ENCODE assay signal across 18 cellular contexts in genomic region chr3:46500631-46501377, GRCh38. TPM values are rescaled to one million over a fixed set of nuclear protein-coding genes. Genes with fewer than 3 reads are reported as not detected.
DNase-seq lines count a peak whose midpoint lies in the region; ATAC-seq and TF ChIP-seq lines count a peak whose summit lies in the region.
"Had no signal": no experiment of that assay in that cellular context is flagged by ENCODE, and none has a peak within 500 bp of the region (broad histone marks: within the 10 kb centered on the region; RNA-seq: fewer than 3 reads in every experiment).

No MANE protein-coding gene starts in this region.

- POLR2A ChIA-PET in MCF 10A (lab: Yijun Ruan, JAX), result no interaction called here
- POLR2A ChIA-PET in OCI-LY7 (lab: Charles Lee), result interaction anchor here (0.5 to 7.8 kb wide), 9 partner anchors 12 to 1778 kb away, joined by 3 to 70 read pairs (median 4); partner anchors contain the start of genes KIF9 and KLHL18

- ATAC-seq in HG03521 (IDR thresholded peaks at IDR 0.05; ENCODE audit: unreplicated experiment), result no peak
- ATAC-seq: activated CD4-positive, CD25-positive, alpha-beta regulatory T cell treated with anti-CD3 and anti-CD28 coated beads, Interleukin-2, amount 50 U/mL, for 24 hours; left colon had no signal

- H3K79me2 ChIP-seq in mammary epithelial cell (ENCODE audit: insufficient read depth, low read length) (no peaks in the 10 kb centered on the region), OCI-LY7 (ENCODE audit: insufficient read depth, low read depth, low read length) (no peaks in the 10 kb centered on the region)

- H4K20me1 ChIP-seq in mammary epithelial cell (ENCODE audit: insufficient read depth, low read length) (no peaks in the 10 kb centered on the region), OCI-LY7 (ENCODE audit: insufficient read depth, low read length) (no peaks in the 10 kb centered on the region)

- 59% methylated on average over 3 of the region's 3 CpGs for WGBS in mammary epithelial cell (ENCODE audit: low coverage, missing lambda C conversion rate)

- TF ChIP-seq CTCF in mammary epithelial cell (conservative IDR thresholded peaks at IDR 0.05 in 1 of 2, IDR thresholded peaks at IDR 0.05 in 1 of 2; ENCODE audit: extremely low read depth in 1 of 2, insufficient read depth in 1 of 2, low read depth in 1 of 2, low read length in 2 of 2), result no peak
- TF ChIP-seq CTCF in MCF 10A (IDR thresholded peaks at IDR 0.05; ENCODE audit: unreplicated experiment), result no peak
- no peak for TF ChIP-seq CTCF in OCI-LY7 (conservative IDR thresholded peaks at IDR 0.05; ENCODE audit: low read length)

- no peaks in the 10 kb centered on the region for H3K27me3 Mint-ChIP-seq in MCF 10A (ENCODE audit: insufficient read depth, unreplicated experiment)
- H3K27me3 Mint-ChIP-seq: central memory CD8-positive, alpha-beta T cell had no signal

- in situ Hi-C loops in mammary epithelial cell (cut with MboI; ENCODE audit: low sequenced_read_pairs in 2 of 2), result no loop called here

- dilution Hi-C loops in mammary epithelial cell (cut with HindIII; ENCODE audit: low sequenced_read_pairs), result loop anchor here (5.0 kb wide), 1 partner anchor 71 kb away; no protein-coding TSS in a partner anchor

- H3K9me2 ChIP-seq in OCI-LY7 (ENCODE audit: insufficient read depth, low read length), result no peaks in the 10 kb centered on the region
- H3K9me2 ChIP-seq: SK-N-SH had no signal

- H3K36me3 ChIP-seq in mammary epithelial cell (ENCODE audit: insufficient read depth, low read length) (no peaks in the 10 kb centered on the region), OCI-LY7 (ENCODE audit: insufficient read depth, low read length) (no peaks in the 10 kb centered on the region)
- H3K36me3 ChIP-seq: HAP-1, neutrophil had no signal

- BruUV-seq in mammary epithelial cell (replicated peaks; lab: Mats Ljungman, UMichigan), result no TSS peak
- no TSS peak for BruUV-seq in MCF 10A (replicated peaks; lab: Mats Ljungman, UMichigan)
- no TSS peak for BruUV-seq in OCI-LY7 (replicated peaks; lab: Mats Ljungman, UMichigan)

- H3K4me1 ChIP-seq in mammary epithelial cell (ENCODE audit: insufficient read depth, low read length) (peaks cover 8% of the 10 kb centered on the region), OCI-LY7 (ENCODE audit: insufficient read depth, low read length, poor library complexity, severe bottlenecking) (peaks cover 81% of the 10 kb centered on the region)
- H3K4me1 ChIP-seq: HAP-1 had no signal

- no peak overlapping the region for H3K9ac ChIP-seq in mammary epithelial cell (ENCODE audit: insufficient read depth, low read length)
- H3K9ac ChIP-seq: SK-N-SH had no signal

- CTCF ChIA-PET in mammary epithelial cell (lab: Charles Lee; ENCODE audit: low non-redundant PET), result no interaction called here
- CTCF ChIA-PET in MCF 10A (lab: Yijun Ruan, JAX), result interaction anchor here (7.2 kb wide), 1 partner anchor 12 kb away, joined by 45 read pairs; no protein-coding TSS in a partner anchor
- CTCF ChIA-PET in OCI-LY7 (lab: Charles Lee; ENCODE audit: unreplicated experiment), result no interaction called here

- H3K9me3 Mint-ChIP-seq in MCF 10A (ENCODE audit: unreplicated experiment), result no peaks in the 10 kb centered on the region
- H3K9me3 Mint-ChIP-seq: activated T-helper 2 cell treated with anti-CD3 and anti-CD28 coated beads, Interferon-gamma antibody, Interleukin-2, Interleukin-4, amounts not matched to agents 10 μg/mL and 5 μg/mL and 100 μg/mL, durations not matched to agents 14 hours and 24 hours and 36 hours; central memory CD8-positive, alpha-beta T cell had no signal

- no peak overlapping the region for H3K4me3 Mint-ChIP-seq in MCF 10A (ENCODE audit: unreplicated experiment)
- H3K4me3 Mint-ChIP-seq: central memory CD8-positive, alpha-beta T cell had no signal

- H3K27me3 ChIP-seq in mammary epithelial cell (ENCODE audit: insufficient read depth, low read length), result no peaks in the 10 kb centered on the region
- H3K27me3 ChIP-seq: neutrophil had no signal

- no peaks in the 10 kb centered on the region for H3K9me3 ChIP-seq in mammary epithelial cell (replicated peaks; ENCODE audit: insufficient read depth, low read length)
- H3K9me3 ChIP-seq in OCI-LY7 (ENCODE audit: low read length), result peaks cover 7% of the 10 kb centered on the region
- H3K9me3 ChIP-seq: HAP-1, neutrophil, SK-N-SH had no signal

- peak; percentile 46 for DNase-seq in mammary epithelial cell
- no peak for DNase-seq in MCF 10A (ENCODE audit: unreplicated experiment)
- peak; percentile 33 for DNase-seq in OCI-LY7 (ENCODE audit: low spot score)
- DNase-seq in fibroblast of peridontal ligament (ENCODE audit: extremely low read depth), result peak; percentile 83
- no peak for DNase-seq in COR-L47 (lab: John Stamatoyannopoulos, UW)
- DNase-seq in DMS153 treated with DMSO at 0.1 percent for 48 hours (lab: John Stamatoyannopoulos, UW; ENCODE audit: unreplicated experiment), result no peak
- DNase-seq in posterior cingulate gyrus, result no peak
- DNase-seq: foreskin melanocyte, left colon, NCI-H524 treated with DMSO at 0.1 percent for 48 hours, SK-N-SH had no signal

- intact Hi-C loops in mammary epithelial cell (cut with micrococcal nuclease), result no loop called here
- intact Hi-C loops in MCF 10A (cut with micrococcal nuclease), result no loop called here
- intact Hi-C loops in OCI-LY7 (cut with micrococcal nuclease; ENCODE audit: unreplicated experiment), result loop anchor here (2.0 kb wide), 1 partner anchor 38 kb away; no protein-coding TSS in a partner anchor
- intact Hi-C loops in posterior cingulate gyrus (cut with DNase I), result no loop called here

- H3K4me1 Mint-ChIP-seq in MCF 10A (ENCODE audit: insufficient read depth, unreplicated experiment), result peaks cover 21% of the 10 kb centered on the region

- H3K4me2 ChIP-seq in mammary epithelial cell (ENCODE audit: insufficient read depth, low read depth, low read length), result no peak overlapping the region
- H3K4me2 ChIP-seq in OCI-LY7 (ENCODE audit: low read length), result peak overlapping the region; percentile 65
- H3K4me2 ChIP-seq: SK-N-SH had no signal

- no peaks in the 10 kb centered on the region for H3K36me3 Mint-ChIP-seq in MCF 10A (ENCODE audit: insufficient read depth, unreplicated experiment)

- H3K4me3 ChIP-seq in mammary epithelial cell (replicated peaks in 1 of 3; ENCODE audit: insufficient read depth in 1 of 3, low read depth in 2 of 3, low read length in 3 of 3) (no peak overlapping the region), OCI-LY7 (ENCODE audit: low read depth, low read length, poor library complexity, severe bottlenecking) (no peak overlapping the region)
- H3K4me3 ChIP-seq: HAP-1 had no signal

- H2AFZ ChIP-seq in mammary epithelial cell (ENCODE audit: low read depth, low read length) (no peak overlapping the region), OCI-LY7 (ENCODE audit: low read length) (peak overlapping the region; percentile 83)

- no peak overlapping the region for H3K27ac Mint-ChIP-seq in MCF 10A (ENCODE audit: low read depth, unreplicated experiment)
- H3K27ac Mint-ChIP-seq: activated T-helper 2 cell treated with anti-CD3 and anti-CD28 coated beads, Interferon-gamma antibody, Interleukin-2, Interleukin-4, amounts not matched to agents 10 μg/mL and 5 μg/mL and 100 μg/mL, durations not matched to agents 14 hours and 24 hours and 36 hours had no signal

- H3K27ac ChIP-seq in mammary epithelial cell (ENCODE audit: insufficient read depth, low read depth, low read length) (no peak overlapping the region), OCI-LY7 (ENCODE audit: low read depth, low read length, poor library complexity, severe bottlenecking) (peak overlapping the region; percentile 63)
- H3K27ac ChIP-seq: neutrophil had no signal

RNA-seq across cellular contexts. Expression of gene RTP3, which starts 3.0 kb away (rescaled TPM):
- total RNA-seq in mammary epithelial cell (not detected), MCF 10A (2022) (not detected in 2 replicates), OCI-LY7 (2022) (0.37 and 0.74 TPM in 2 replicates)
- not detected for polyA plus RNA-seq in mammary epithelial cell
- not detected for polyA minus RNA-seq in mammary epithelial cell
- total RNA-seq in OCI-LY7 (2014; rRNA removed; shearing (Covaris generic)), result 1.3 and 1.4 TPM in 2 replicates
- total RNA-seq: A673; activated T-helper 2 cell treated with anti-CD3 and anti-CD28 coated beads, Interferon-gamma antibody, Interleukin-2, Interleukin-4, amounts not matched to agents 10 μg/mL and 5 μg/mL and 100 μg/mL, durations not matched to agents 14 hours and 24 hours and 36 hours; left colon had no signal
- polyA plus RNA-seq: SK-N-SH had no signal

RNA-seq across cellular contexts. Expression of gene LTF, which starts 36.1 kb away (rescaled TPM):
- total RNA-seq in mammary epithelial cell, result 10 to 100 TPM in 1 of 2 donors, not detected in 1; 16.7 TPM
- polyA plus RNA-seq in mammary epithelial cell, result 0.02 TPM
- not detected for polyA minus RNA-seq in mammary epithelial cell
- total RNA-seq in MCF 10A (2022), result not detected in 2 replicates
- 3.7 TPM in 1 of 2 replicates, not detected in the other for total RNA-seq in OCI-LY7 (2014; rRNA removed; shearing (Covaris generic))
- not detected in 2 replicates for total RNA-seq in OCI-LY7 (2022)
- total RNA-seq: A673; activated T-helper 2 cell treated with anti-CD3 and anti-CD28 coated beads, Interferon-gamma antibody, Interleukin-2, Interleukin-4, amounts not matched to agents 10 μg/mL and 5 μg/mL and 100 μg/mL, durations not matched to agents 14 hours and 24 hours and 36 hours had no signal
- polyA plus RNA-seq: SK-N-SH had no signal

Comparison
In these comparisons a context has a peak if more than half of its experiments do, and no peak if none do; other contexts are left out.
1. DNase-seq: peak in mammary epithelial cell (single experiment), OCI-LY7 (single experiment) and fibroblast of peridontal ligament (single experiment); none in MCF 10A (single experiment), COR-L47 (single experiment), DMS153 treated with DMSO at 0.1 percent for 48 hours (single experiment) and posterior cingulate gyrus (0 of 10).